10 cellular contexts compared by ENCODE assay signal in genomic region chr3:15384510-15385237, GRCh38. TPM values are rescaled to one million over a fixed set of nuclear protein-coding genes. Genes with fewer than 3 reads are reported as not detected.
DNase-seq lines count a peak whose midpoint lies in the region; ATAC-seq, FAIRE-seq and TF ChIP-seq lines count a peak whose summit lies in the region.
"Had no signal": no experiment of that assay in that cellular context is flagged by ENCODE, and none has a peak within 500 bp of the region (broad histone marks: within the 10 kb centered on the region; RNA-seq: fewer than 3 reads in every experiment).

No MANE protein-coding gene starts in this region.

- FAIRE-seq in GM18507 (lab: Jason Lieb, UNC): peak; percentile 92
- no peak for FAIRE-seq in D721Med (lab: Jason Lieb, UNC)

- TF ChIP-seq CTCF in D721Med (IDR thresholded peaks at IDR 0.05; ENCODE audit: insufficient read depth, missing control alignments) (no peak), HFFc6 (IDR thresholded peaks at IDR 0.05) (no peak)

- DNase-seq in GM18507 (ENCODE audit: extremely low spot score, insufficient read length, low read depth) (no peak), left lobe of liver (ENCODE audit: low spot score) (no peak), D721Med (ENCODE audit: insufficient read length, low spot score) (no peak), HFFc6 (no peak)
- DNase-seq in activated naive CD4-positive, alpha-beta T cell treated with anti-CD3 and anti-CD28 coated beads, Interleukin-2, amount 50 U/mL, for 72 hours (ENCODE audit: low spot score in 2 of 2): no peak
- DNase-seq in activated CD4-positive, alpha-beta T cell treated with anti-CD3 and anti-CD28 coated beads for 1 hour: no peak
- DNase-seq: caudate nucleus; NK-92 treated with Interleukin-12 subunit alpha and Interleukin-12 subunit beta, amount 100 ng/mL, for 24 hours had no signal

- peaks cover 9 to 11% of the 10 kb centered on the region in 2 donors for H3K36me3 Mint-ChIP-seq in activated naive CD4-positive, alpha-beta T cell treated with anti-CD3 and anti-CD28 coated beads, Interleukin-2, amount 50 U/mL, for 72 hours
- no peaks in the 10 kb centered on the region for H3K36me3 Mint-ChIP-seq in HFFc6 (ENCODE audit: low read depth)

- peaks cover 0 to 7% of the 10 kb centered on the region in 2 donors for H3K9me3 Mint-ChIP-seq in activated naive CD4-positive, alpha-beta T cell treated with anti-CD3 and anti-CD28 coated beads, Interleukin-2, amount 50 U/mL, for 72 hours
- H3K9me3 Mint-ChIP-seq in HFFc6: no peaks in the 10 kb centered on the region

- H3K27me3 Mint-ChIP-seq in HFFc6 (ENCODE audit: insufficient read depth): no peaks in the 10 kb centered on the region; the same call in 1 of the 2 replicates

- H3K4me1 Mint-ChIP-seq in HFFc6 (ENCODE audit: low read depth): peaks cover 29% of the 10 kb centered on the region

- no peak overlapping the region for H3K27ac Mint-ChIP-seq in activated naive CD4-positive, alpha-beta T cell treated with anti-CD3 and anti-CD28 coated beads, Interleukin-2, amount 50 U/mL, for 72 hours
- no peak overlapping the region for H3K27ac Mint-ChIP-seq in HFFc6

- no peak overlapping the region for H3K4me3 Mint-ChIP-seq in HFFc6

- ATAC-seq in GM21529 (IDR thresholded peaks at IDR 0.05; ENCODE audit: unreplicated experiment): peak; percentile 84
- peak; percentile 86 for ATAC-seq in HG03342 (IDR thresholded peaks at IDR 0.05; ENCODE audit: unreplicated experiment)
- ATAC-seq in left lobe of liver: peak; percentile 29
- no peak for ATAC-seq in activated naive CD4-positive, alpha-beta T cell treated with anti-CD3 and anti-CD28 coated beads, Interleukin-2, amount 50 U/mL, for 72 hours

RNA-seq across cellular contexts. Expression of gene METTL6, which starts 42.7 kb away (rescaled TPM):
- total RNA-seq in left lobe of liver: 4.7 TPM
- 10 to 100 TPM; 17.6 to 20.3 TPM for total RNA-seq in activated naive CD4-positive, alpha-beta T cell treated with anti-CD3 and anti-CD28 coated beads, Interleukin-2, amount 50 U/mL, for 72 hours
- 10 to 100 TPM; 17.9 to 21.3 (median 19.8) TPM for total RNA-seq in HFFc6 (2021; fragmentation: NEBNext Ultra II Directional; extraction: Animal tissue kit (Norgen Biotek cat#: 25700))

RNA-seq across cellular contexts. Expression of gene EAF1, which starts 42.7 kb away (rescaled TPM):
- total RNA-seq in left lobe of liver: 11.6 TPM
- 10 to 100 TPM; 24.1 to 28.9 TPM for total RNA-seq in activated naive CD4-positive, alpha-beta T cell treated with anti-CD3 and anti-CD28 coated beads, Interleukin-2, amount 50 U/mL, for 72 hours
- total RNA-seq in HFFc6 (2021; fragmentation: NEBNext Ultra II Directional; extraction: Animal tissue kit (Norgen Biotek cat#: 25700)): 10 to 100 TPM; 13.9 to 17.2 (median 15.8) TPM

RNA-seq across cellular contexts. Expression of gene SH3BP5, which starts 52.3 kb away (rescaled TPM):
- total RNA-seq in left lobe of liver: 10.5 TPM
- 10 to 100 TPM in 1 of 2 donors, 1 to 10 TPM in 1; 2.6 to 18.9 TPM for total RNA-seq in activated naive CD4-positive, alpha-beta T cell treated with anti-CD3 and anti-CD28 coated beads, Interleukin-2, amount 50 U/mL, for 72 hours
- 10 to 100 TPM; 10.8 to 14.2 (median 11.9) TPM for total RNA-seq in HFFc6 (2021; fragmentation: NEBNext Ultra II Directional; extraction: Animal tissue kit (Norgen Biotek cat#: 25700))

Comparison
In these comparisons a context has a peak if more than half of its experiments do, and no peak if none do; other contexts are left out.
1. ATAC-seq: peak in GM21529 (single experiment), HG03342 (single experiment) and left lobe of liver (single experiment); none in activated naive CD4-positive, alpha-beta T cell treated with anti-CD3 and anti-CD28 coated beads, Interleukin-2, amount 50 U/mL, for 72 hours (0 of 2).